1 cellular context compared by ENCODE assay signal in the genomic region with DNA sequence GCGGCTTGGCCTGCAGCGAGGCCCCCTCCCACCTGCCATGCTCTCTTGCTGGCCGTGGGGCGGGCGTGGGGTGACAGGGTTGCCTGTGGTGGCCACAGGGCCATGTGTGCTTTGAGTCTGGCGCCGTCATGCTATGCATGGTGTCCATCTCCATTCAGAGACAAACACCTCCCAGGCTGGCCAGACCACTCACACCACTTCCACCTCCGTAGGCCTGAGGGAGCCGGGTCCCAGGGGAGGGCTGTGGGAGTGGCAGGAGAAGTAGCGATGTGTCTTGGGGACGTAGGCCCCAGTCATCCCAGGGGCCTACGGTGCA.
TF ChIP-seq lines count a peak whose summit lies in the region.

No MANE protein-coding gene starts in this region.

TF ChIP-seq in HepG2, 621 proteins besides CTCF, POLR2A, EP300 and RAD21 (continued from another document):
- TF ChIP-seq, protein P1, sequence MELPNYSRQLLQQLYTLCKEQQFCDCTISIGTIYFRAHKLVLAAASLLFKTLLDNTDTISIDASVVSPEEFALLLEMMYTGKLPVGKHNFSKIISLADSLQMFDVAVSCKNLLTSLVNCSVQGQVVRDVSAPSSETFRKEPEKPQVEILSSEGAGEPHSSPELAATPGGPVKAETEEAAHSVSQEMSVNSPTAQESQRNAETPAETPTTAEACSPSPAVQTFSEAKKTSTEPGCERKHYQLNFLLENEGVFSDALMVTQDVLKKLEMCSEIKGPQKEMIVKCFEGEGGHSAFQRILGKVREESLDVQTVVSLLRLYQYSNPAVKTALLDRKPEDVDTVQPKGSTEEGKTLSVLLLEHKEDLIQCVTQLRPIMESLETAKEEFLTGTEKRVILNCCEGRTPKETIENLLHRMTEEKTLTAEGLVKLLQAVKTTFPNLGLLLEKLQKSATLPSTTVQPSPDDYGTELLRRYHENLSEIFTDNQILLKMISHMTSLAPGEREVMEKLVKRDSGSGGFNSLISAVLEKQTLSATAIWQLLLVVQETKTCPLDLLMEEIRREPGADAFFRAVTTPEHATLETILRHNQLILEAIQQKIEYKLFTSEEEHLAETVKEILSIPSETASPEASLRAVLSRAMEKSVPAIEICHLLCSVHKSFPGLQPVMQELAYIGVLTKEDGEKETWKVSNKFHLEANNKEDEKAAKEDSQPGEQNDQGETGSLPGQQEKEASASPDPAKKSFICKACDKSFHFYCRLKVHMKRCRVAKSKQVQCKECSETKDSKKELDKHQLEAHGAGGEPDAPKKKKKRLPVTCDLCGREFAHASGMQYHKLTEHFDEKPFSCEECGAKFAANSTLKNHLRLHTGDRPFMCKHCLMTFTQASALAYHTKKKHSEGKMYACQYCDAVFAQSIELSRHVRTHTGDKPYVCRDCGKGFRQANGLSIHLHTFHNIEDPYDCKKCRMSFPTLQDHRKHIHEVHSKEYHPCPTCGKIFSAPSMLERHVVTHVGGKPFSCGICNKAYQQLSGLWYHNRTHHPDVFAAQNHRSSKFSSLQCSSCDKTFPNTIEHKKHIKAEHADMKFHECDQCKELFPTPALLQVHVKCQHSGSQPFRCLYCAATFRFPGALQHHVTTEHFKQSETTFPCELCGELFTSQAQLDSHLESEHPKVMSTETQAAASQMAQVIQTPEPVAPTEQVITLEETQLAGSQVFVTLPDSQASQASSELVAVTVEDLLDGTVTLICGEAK (IDR thresholded peaks at IDR 0.05): no peak
- TF ChIP-seq, protein P1 (CRISPR knock-in tag; IDR thresholded peaks at IDR 0.05): no peak
- no peak for TF ChIP-seq KLF6 (CRISPR knock-in tag; IDR thresholded peaks at IDR 0.05)
